In the genomic region with DNA sequence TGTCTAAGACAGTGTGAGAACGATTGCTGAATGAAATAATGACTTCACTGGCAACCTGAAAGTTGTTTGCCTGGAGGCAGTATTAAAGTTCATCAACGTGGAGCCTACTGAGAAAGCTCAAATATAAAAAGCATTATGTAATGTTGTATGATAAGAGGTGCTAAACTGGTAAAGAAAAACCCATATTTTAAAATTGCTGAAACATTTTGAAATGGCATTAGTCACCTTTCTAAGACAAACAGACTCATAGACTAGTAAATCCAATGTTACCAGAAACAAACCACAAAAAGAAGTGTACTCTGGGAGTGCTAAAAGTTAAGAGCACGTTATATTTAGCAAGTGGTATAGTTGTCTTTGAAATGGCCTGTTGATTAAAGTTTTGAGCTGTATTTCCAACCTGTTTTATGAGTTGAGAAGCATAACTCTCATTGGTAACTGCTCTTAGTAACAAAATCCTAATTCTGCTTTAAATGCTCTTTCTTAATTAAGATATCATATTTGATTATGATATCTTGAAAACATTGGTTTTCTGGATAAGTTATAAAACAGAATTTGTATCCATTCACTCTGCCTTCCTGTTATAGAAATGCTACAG, we compare ENCODE assay signal across 21 cellular contexts.
A peak's percentile ranks its signal among the peaks of the same experiment; 100 is the strongest.
DNase-seq lines count a peak whose midpoint lies in the region; ATAC-seq and TF ChIP-seq lines count a peak whose summit lies in the region.
"Had no signal": no experiment of that assay in that cellular context is flagged by ENCODE, and none has a peak within 500 bp of the region (broad histone marks: within the 10 kb centered on the region; RNA-seq: fewer than 3 reads in every experiment).

No MANE protein-coding gene starts in this region.

- no peak overlapping the region for H2AK9ac ChIP-seq in IMR-90 (replicated peaks; ENCODE audit: low read depth, low read length, poor library complexity)

- no peak overlapping the region for H4K5ac ChIP-seq in IMR-90 (ENCODE audit: low read depth, low read length)

- no peak overlapping the region for H2BK120ac ChIP-seq in IMR-90 (ENCODE audit: low read depth, low read length)

- no peaks in the 10 kb centered on the region for H3K79me2 ChIP-seq in mammary epithelial cell (ENCODE audit: insufficient read depth, low read length)

- H4K91ac ChIP-seq in IMR-90 (ENCODE audit: insufficient read depth, low read depth, low read length): no peak overlapping the region

- no peak overlapping the region for H3K56ac ChIP-seq in IMR-90 (ENCODE audit: extremely low read depth, insufficient read depth, low read length)

- H3K9ac ChIP-seq in IMR-90 (ENCODE audit: low read depth, low read length) (no peak overlapping the region), mammary epithelial cell (ENCODE audit: insufficient read depth, low read length) (no peak overlapping the region)

- H3K27me3 ChIP-seq in BJ (ENCODE audit: control insufficient read depth, insufficient read depth, low read length) (peaks cover 4% of the 10 kb centered on the region; the same call in 1 of the 2 replicates), IMR-90 (ENCODE audit: control insufficient read depth, insufficient read depth, low read length) (no peaks in the 10 kb centered on the region), mammary epithelial cell (ENCODE audit: insufficient read depth, low read length) (no peaks in the 10 kb centered on the region), left lung (no peaks in the 10 kb centered on the region), MG63 (no peaks in the 10 kb centered on the region)
- H3K27me3 ChIP-seq: gastroesophageal sphincter, neutrophil had no signal

- no peak for TF ChIP-seq CTCF in BJ (IDR thresholded peaks at IDR 0.05; ENCODE audit: insufficient read depth, low read depth, low read length)
- TF ChIP-seq CTCF in IMR-90 (conservative IDR thresholded peaks at IDR 0.05; ENCODE audit: low read depth, low read length): no peak
- no peak for TF ChIP-seq CTCF in mammary epithelial cell (conservative IDR thresholded peaks at IDR 0.05 in 1 of 2, IDR thresholded peaks at IDR 0.05 in 1 of 2; ENCODE audit: extremely low read depth in 1 of 2, insufficient read depth in 1 of 2, low read depth in 1 of 2, low read length in 2 of 2)
- TF ChIP-seq CTCF in left lung (IDR thresholded peaks at IDR 0.05): no peak

- H2BK20ac ChIP-seq in IMR-90 (ENCODE audit: low read depth, low read length): no peak overlapping the region

- H3K79me1 ChIP-seq in IMR-90 (ENCODE audit: low read depth in 1 of 2, low read length in 2 of 2): no peaks in the 10 kb centered on the region

- H3K27ac ChIP-seq in IMR-90 (ENCODE audit: insufficient read depth, low read length): no peak overlapping the region
- no peak overlapping the region for H3K27ac ChIP-seq in mammary epithelial cell (ENCODE audit: insufficient read depth, low read depth, low read length)
- H3K27ac ChIP-seq in left lung: no peak overlapping the region
- H3K27ac ChIP-seq: gastroesophageal sphincter, neutrophil had no signal

- dilution Hi-C loops in IMR-90 (cut with HindIII; ENCODE audit: low sequenced_read_pairs, unreplicated experiment): no loop called here
- dilution Hi-C loops in mammary epithelial cell (cut with HindIII; ENCODE audit: low sequenced_read_pairs): no loop called here

- DNase-seq in BJ (ENCODE audit: low read depth) (peak; percentile 30), IMR-90 (peak; percentile 53), mammary epithelial cell (peak; percentile 89), left lung (no peak), epidermal melanocyte (ENCODE audit: insufficient read length, low spot score) (no peak), NCI-H2171 treated with DMSO at 0.1 percent for 48 hours (lab: John Stamatoyannopoulos, UW) (no peak), MG63 (no peak)
- DNase-seq: AML-193, aorta, DMS 273 treated with DMSO at 0.1 percent for 48 hours, immature natural killer cell, KBM-7, midbrain, NCI-H1694 treated with DMSO at 0.1 percent for 48 hours, NCI-H510A treated with DMSO at 0.1 percent for 48 hours, trophoblast cell had no signal

- H2AFZ ChIP-seq in IMR-90 (replicated peaks; ENCODE audit: low read length, poor library complexity): no peak overlapping the region
- no peak overlapping the region for H2AFZ ChIP-seq in mammary epithelial cell (ENCODE audit: low read depth, low read length)
- H2AFZ ChIP-seq: GM23338 had no signal

- intact Hi-C loops in IMR-90 (cut with micrococcal nuclease) (no loop called here), mammary epithelial cell (cut with micrococcal nuclease) (no loop called here), left lung (cut with DNase I) (no loop called here)

- no peak overlapping the region for H3K18ac ChIP-seq in IMR-90 (ENCODE audit: low read depth, low read length)

- H3K9me3 ChIP-seq in IMR-90 (ENCODE audit: control insufficient read depth, insufficient read depth, low read length) (no peaks in the 10 kb centered on the region; the same call in 1 of the 2 replicates), mammary epithelial cell (replicated peaks; ENCODE audit: insufficient read depth, low read length) (no peaks in the 10 kb centered on the region), left lung (no peaks in the 10 kb centered on the region), MG63 (no peaks in the 10 kb centered on the region)
- H3K9me3 ChIP-seq: gastroesophageal sphincter, neutrophil had no signal

- H3K36me3 ChIP-seq in BJ (ENCODE audit: control insufficient read depth, insufficient read depth, low read length) (no peaks in the 10 kb centered on the region), IMR-90 (ENCODE audit: control insufficient read depth, insufficient read depth, low read length) (no peaks in the 10 kb centered on the region), mammary epithelial cell (ENCODE audit: insufficient read depth, low read length) (no peaks in the 10 kb centered on the region), left lung (peaks cover 0 to 8% of the 10 kb centered on the region in 2 donors), MG63 (no peaks in the 10 kb centered on the region)
- H3K36me3 ChIP-seq: neutrophil had no signal

- H4K8ac ChIP-seq in IMR-90 (ENCODE audit: low read depth in 2 of 2, low read length in 2 of 2): no peak overlapping the region

- no peak overlapping the region for H3K23ac ChIP-seq in IMR-90 (ENCODE audit: low read depth, low read length)

- no peaks in the 10 kb centered on the region for H4K20me1 ChIP-seq in IMR-90 (ENCODE audit: insufficient read depth, low read length)
- no peaks in the 10 kb centered on the region for H4K20me1 ChIP-seq in mammary epithelial cell (ENCODE audit: insufficient read depth, low read length)

- H3K14ac ChIP-seq in IMR-90 (replicated peaks; ENCODE audit: low read depth, low read length): no peak overlapping the region

- TF ChIP-seq RAD21 in IMR-90 (IDR thresholded peaks at IDR 0.05; ENCODE audit: low read length): no peak

- H3K4me1 ChIP-seq in IMR-90 (ENCODE audit: control insufficient read depth, insufficient read depth, low read length) (peaks cover 3% of the 10 kb centered on the region; the same call in 1 of the 2 replicates), mammary epithelial cell (ENCODE audit: insufficient read depth, low read length) (peaks cover 20% of the 10 kb centered on the region), left lung (no peaks in the 10 kb centered on the region)
- H3K4me1 ChIP-seq: gastroesophageal sphincter had no signal

- ATAC-seq in IMR-90 (ENCODE audit: low read depth): peak; percentile 65
- peak; percentile 49 for ATAC-seq in left lung
- ATAC-seq in HG03378 (IDR thresholded peaks at IDR 0.05; ENCODE audit: unreplicated experiment): no peak
- ATAC-seq: gastroesophageal sphincter, GM23338, sciatic nerve had no signal

- no peak overlapping the region for H2BK5ac ChIP-seq in IMR-90 (ENCODE audit: low read depth, low read length, poor library complexity, severe bottlenecking)

- no peak for TF ChIP-seq POLR2A in IMR-90 (IDR thresholded peaks at IDR 0.05; ENCODE audit: low read depth, low read length)

- no peak overlapping the region for H3K4ac ChIP-seq in IMR-90 (ENCODE audit: low read depth, low read length)

- in situ Hi-C loops in IMR-90 (cut with MboI; ENCODE audit: low sequenced_read_pairs): no loop called here
- in situ Hi-C loops in mammary epithelial cell (cut with MboI; ENCODE audit: low sequenced_read_pairs in 2 of 2): no loop called here

- no TSS peak for BruUV-seq in IMR-90 (replicated peaks; lab: Mats Ljungman, UMichigan)
- no TSS peak for BruUV-seq in mammary epithelial cell (replicated peaks; lab: Mats Ljungman, UMichigan)

- H2AK5ac ChIP-seq in IMR-90 (ENCODE audit: low read depth, low read length): no peak overlapping the region

- no peaks in the 10 kb centered on the region for H3K9me1 ChIP-seq in IMR-90 (ENCODE audit: insufficient read depth, low read length)

- WGBS in IMR-90 (ENCODE audit: extremely low coverage in 2 of 2, insufficient read length in 1 of 2), 2 experiments: no CpG with 5 or more reads among the region's 3 CpGs
- 32% methylated on average over 3 of the region's 3 CpGs for WGBS in mammary epithelial cell (ENCODE audit: low coverage, missing lambda C conversion rate)

- H2BK15ac ChIP-seq in IMR-90 (ENCODE audit: low read depth, low read length): no peak overlapping the region

- POLR2A ChIA-PET in BJ (lab: Charles Lee) (interaction anchor here (0.7 kb wide), 1 partner anchor 46 kb away, joined by 3 read pairs; no protein-coding TSS in a partner anchor), IMR-90 (lab: Charles Lee; ENCODE audit: unreplicated experiment) (no interaction called here)

- CTCF ChIA-PET in BJ (lab: Yijun Ruan, JAX) (interaction anchor here (0.8 to 0.9 kb wide), 2 partner anchors 11 to 31 kb away, joined by 3 read pairs; no protein-coding TSS in a partner anchor), IMR-90 (lab: Yijun Ruan, JAX) (no interaction called here), mammary epithelial cell (lab: Charles Lee; ENCODE audit: low non-redundant PET) (interaction anchor here (0.6 kb wide), 1 partner anchor 261 kb away, joined by 4 read pairs; no protein-coding TSS in a partner anchor)

- no peak overlapping the region for H3K4me2 ChIP-seq in IMR-90 (ENCODE audit: low read depth, low read length)
- H3K4me2 ChIP-seq in mammary epithelial cell (ENCODE audit: insufficient read depth, low read depth, low read length): peak overlapping the region; percentile 2
- H3K4me2 ChIP-seq: GM23338 had no signal

- H3K4me3 ChIP-seq in BJ (ENCODE audit: low read depth, low read length) (no peak overlapping the region), IMR-90 (ENCODE audit: insufficient read depth, low read depth, low read length) (no peak overlapping the region), mammary epithelial cell (replicated peaks in 1 of 3; ENCODE audit: insufficient read depth in 1 of 3, low read depth in 2 of 3, low read length in 3 of 3) (no peak overlapping the region), left lung (no peak overlapping the region), MG63 (no peak overlapping the region)
- H3K4me3 ChIP-seq: gastroesophageal sphincter, GM23338 had no signal

TF ChIP-seq in IMR-90, 13 proteins besides CTCF, POLR2A, EP300 and RAD21:
- no peak for TF ChIP-seq MAFK (IDR thresholded peaks at IDR 0.05; ENCODE audit: low read depth, low read length)
TF ChIP-seq in IMR-90: peak in this region for 0.

Comparison
In these comparisons a context has a peak if more than half of its experiments do, and no peak if none do; other contexts are left out.
1. DNase-seq: peak in BJ (single experiment), IMR-90 (single experiment) and mammary epithelial cell (single experiment); none in left lung (0 of 2), epidermal melanocyte (single experiment), NCI-H2171 treated with DMSO at 0.1 percent for 48 hours (single experiment) and MG63 (single experiment).